In genomic region chr17:44105483-44105882, GRCh38 we compare ENCODE assay signal across 1 cellular context.
TF ChIP-seq lines count a peak whose summit lies in the region.

No MANE protein-coding gene starts in this region.

TF ChIP-seq in GM23338, 12 proteins besides CTCF, POLR2A, EP300 and RAD21:
- TF ChIP-seq, protein P1, sequence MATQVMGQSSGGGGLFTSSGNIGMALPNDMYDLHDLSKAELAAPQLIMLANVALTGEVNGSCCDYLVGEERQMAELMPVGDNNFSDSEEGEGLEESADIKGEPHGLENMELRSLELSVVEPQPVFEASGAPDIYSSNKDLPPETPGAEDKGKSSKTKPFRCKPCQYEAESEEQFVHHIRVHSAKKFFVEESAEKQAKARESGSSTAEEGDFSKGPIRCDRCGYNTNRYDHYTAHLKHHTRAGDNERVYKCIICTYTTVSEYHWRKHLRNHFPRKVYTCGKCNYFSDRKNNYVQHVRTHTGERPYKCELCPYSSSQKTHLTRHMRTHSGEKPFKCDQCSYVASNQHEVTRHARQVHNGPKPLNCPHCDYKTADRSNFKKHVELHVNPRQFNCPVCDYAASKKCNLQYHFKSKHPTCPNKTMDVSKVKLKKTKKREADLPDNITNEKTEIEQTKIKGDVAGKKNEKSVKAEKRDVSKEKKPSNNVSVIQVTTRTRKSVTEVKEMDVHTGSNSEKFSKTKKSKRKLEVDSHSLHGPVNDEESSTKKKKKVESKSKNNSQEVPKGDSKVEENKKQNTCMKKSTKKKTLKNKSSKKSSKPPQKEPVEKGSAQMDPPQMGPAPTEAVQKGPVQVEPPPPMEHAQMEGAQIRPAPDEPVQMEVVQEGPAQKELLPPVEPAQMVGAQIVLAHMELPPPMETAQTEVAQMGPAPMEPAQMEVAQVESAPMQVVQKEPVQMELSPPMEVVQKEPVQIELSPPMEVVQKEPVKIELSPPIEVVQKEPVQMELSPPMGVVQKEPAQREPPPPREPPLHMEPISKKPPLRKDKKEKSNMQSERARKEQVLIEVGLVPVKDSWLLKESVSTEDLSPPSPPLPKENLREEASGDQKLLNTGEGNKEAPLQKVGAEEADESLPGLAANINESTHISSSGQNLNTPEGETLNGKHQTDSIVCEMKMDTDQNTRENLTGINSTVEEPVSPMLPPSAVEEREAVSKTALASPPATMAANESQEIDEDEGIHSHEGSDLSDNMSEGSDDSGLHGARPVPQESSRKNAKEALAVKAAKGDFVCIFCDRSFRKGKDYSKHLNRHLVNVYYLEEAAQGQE (IDR thresholded peaks at IDR 0.05; ENCODE audit: unreplicated experiment) = no peak
- TF ChIP-seq ZNF331 (CRISPR knock-in tag; IDR thresholded peaks at IDR 0.05; ENCODE audit: low read depth) = no peak
TF ChIP-seq in GM23338: peak in this region for 0.
